Comparison of ENCODE assay signal across 8 cellular contexts in genomic region chr13:110615322-110616102, GRCh38. TPM values are rescaled to one million over a fixed set of nuclear protein-coding genes. Genes with fewer than 3 reads are reported as not detected.
A peak's percentile ranks its signal among the peaks of the same experiment; 100 is the strongest.
DNase-seq lines count a peak whose midpoint lies in the region; ATAC-seq and TF ChIP-seq lines count a peak whose summit lies in the region.

Gene NAXD (plus strand): TSS chr13:110615545. CDS start chr13:110615602, 57 bp downstream.

- TF ChIP-seq CTCF in foreskin keratinocyte (conservative IDR thresholded peaks at IDR 0.05), result peak; percentile 3
- peak; percentile 6 for TF ChIP-seq CTCF in neural progenitor cell (IDR thresholded peaks at IDR 0.05)

- peak within 1 kb of the TSS; percentile 99 for H2AFZ ChIP-seq in neural progenitor cell (replicated peaks)

- H3K27ac ChIP-seq in foreskin keratinocyte (peak within 1 kb of the TSS; percentile 63), neural progenitor cell (no peak within 1 kb of the TSS)

- H3K36me3 ChIP-seq in ES-I3 (ENCODE audit: insufficient read depth, low read length) (no peaks in the 10 kb centered on the region), H7 (replicated peaks; ENCODE audit: control insufficient read depth, insufficient read depth, low read length) (no peaks in the 10 kb centered on the region), neural progenitor cell (no peaks in the 10 kb centered on the region)

- peak within 1 kb of the TSS; percentile 95 for H3K4me2 ChIP-seq in neural progenitor cell

- H3K27ac Mint-ChIP-seq in neural progenitor cell, result peak within 1 kb of the TSS; percentile 97

- H3K4me3 ChIP-seq in H7 (ENCODE audit: insufficient read depth, low read depth, low read length), result peak within 1 kb of the TSS; percentile 89
- H3K4me3 ChIP-seq in neural progenitor cell, result peak within 1 kb of the TSS; percentile 82

- peaks cover 19% of the 10 kb centered on the region for H3K4me1 Mint-ChIP-seq in neural progenitor cell

- H3K9me3 ChIP-seq in ES-I3 (ENCODE audit: control insufficient read depth, insufficient read depth, low read length) (no peaks in the 10 kb centered on the region), neural progenitor cell (ENCODE audit: low read depth) (no peaks in the 10 kb centered on the region)

- peaks cover 28% of the 10 kb centered on the region for H4K20me1 ChIP-seq in neural progenitor cell (ENCODE audit: low read depth)

- ATAC-seq in foreskin keratinocyte, result peak; percentile 87

- H3K9me3 Mint-ChIP-seq in neural progenitor cell, result peaks cover 6% of the 10 kb centered on the region

- DNase-seq in H7 (peak; percentile 98), M059J (ENCODE audit: low read depth) (peak; percentile 93), SIG-M5 (lab: John Stamatoyannopoulos, UW) (peak; percentile 81), foreskin keratinocyte (peak; percentile 83 to 89), neural progenitor cell (ENCODE audit: low spot score) (peak; percentile 80), stromal cell of bone marrow (ENCODE audit: low read depth) (peak; percentile 95)
- DNase-seq in activated naive CD4-positive, alpha-beta T cell (lab: John Stamatoyannopoulos, UW), result peak; percentile 54 to 61 (median 58)

- H3K4me3 Mint-ChIP-seq in neural progenitor cell, result peak within 1 kb of the TSS; percentile 94

- peaks cover 50% of the 10 kb centered on the region for H3K79me2 ChIP-seq in neural progenitor cell (ENCODE audit: low read depth)

- H3K4me1 ChIP-seq in ES-I3 (ENCODE audit: insufficient read depth, low read length), result peaks cover 15% of the 10 kb centered on the region
- H3K4me1 ChIP-seq in foreskin keratinocyte, result peaks cover 20% of the 10 kb centered on the region
- peaks cover 8% of the 10 kb centered on the region for H3K4me1 ChIP-seq in neural progenitor cell

- peaks cover 6% of the 10 kb centered on the region for H3K27me3 Mint-ChIP-seq in neural progenitor cell (ENCODE audit: insufficient read depth, low read depth)

- no peaks in the 10 kb centered on the region for H3K27me3 ChIP-seq in H7 (ENCODE audit: control insufficient read depth, insufficient read depth, low read length)
- H3K27me3 ChIP-seq in foreskin keratinocyte, result no peaks in the 10 kb centered on the region
- H3K27me3 ChIP-seq in neural progenitor cell, result peaks cover 25% of the 10 kb centered on the region

- H3K9ac ChIP-seq in ES-I3 (ENCODE audit: low read depth, low read length) (peak within 1 kb of the TSS; percentile 73), neural progenitor cell (peak within 1 kb of the TSS; percentile 62)

- no peaks in the 10 kb centered on the region for H3K36me3 Mint-ChIP-seq in neural progenitor cell

- no peaks in the 10 kb centered on the region for H3F3A ChIP-seq in neural progenitor cell (ENCODE audit: low read depth)

RNA-seq across cellular contexts. Expression of gene NAXD, which starts in this region (rescaled TPM):
- 21.0 and 22.8 TPM in 2 replicates for total RNA-seq in H7 (2014; rRNA removed; shearing (Covaris generic))
- 10.2 and 22.2 TPM in 2 replicates for total RNA-seq in M059J (2014; rRNA removed; shearing (Covaris generic))
- total RNA-seq in foreskin keratinocyte (18.2 and 20.6 TPM in 2 replicates), neural progenitor cell (ENCODE audit: low replicate concordance) (17.7 and 23.7 TPM in 2 replicates)
- 17.6 and 19.4 TPM in 2 replicates for polyA plus RNA-seq in foreskin keratinocyte
